In the genomic region with DNA sequence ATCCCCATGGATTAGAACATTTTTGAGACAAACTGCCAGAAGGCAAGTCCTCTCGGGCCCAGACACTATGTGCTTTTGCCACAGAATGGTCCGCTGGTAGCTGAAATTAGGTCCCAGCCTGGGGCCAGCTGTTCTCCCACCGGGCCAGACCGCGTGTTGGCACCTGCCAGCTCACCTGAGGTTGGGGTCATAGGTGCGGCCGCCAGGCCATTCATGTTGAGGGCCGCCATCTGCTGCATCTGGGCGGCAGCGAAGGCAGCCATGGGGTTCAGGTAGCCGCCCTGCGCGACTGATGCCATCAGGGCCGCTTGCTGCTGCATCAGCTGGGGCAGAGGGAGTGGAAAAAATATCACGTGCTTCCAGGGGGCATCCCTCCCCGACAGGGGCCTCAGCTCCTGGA, we compare ENCODE assay signal across 6 cellular contexts.
"Had no signal": no experiment of that assay in that cellular context is flagged by ENCODE, and none has a peak within 500 bp of the region (broad histone marks: within the 10 kb centered on the region; RNA-seq: fewer than 3 reads in every experiment).

No MANE protein-coding gene starts in this region.

- H3K27ac ChIP-seq: GM23248 had no signal

- DNase-seq: GM23248, GOT3, H9, HCEC 1CT, IMR-90 had no signal

- H3K4me3 ChIP-seq: GM23248, K562 had no signal
